ENCODE assay signal across 14 cellular contexts in genomic region chr4:140930556-140930955, GRCh38.
"Had no signal": no experiment of that assay in that cellular context is flagged by ENCODE, and none has a peak within 500 bp of the region (broad histone marks: within the 10 kb centered on the region; RNA-seq: fewer than 3 reads in every experiment).

No MANE protein-coding gene starts in this region.

- H3K36me3 ChIP-seq: brain microvascular endothelial cell, SJCRH30, suprapubic skin had no signal

- H3K4me3 Mint-ChIP-seq: activated CD8-positive, alpha-beta T cell treated with anti-CD3 and anti-CD28 coated beads for 36 hours; activated naive CD8-positive, alpha-beta T cell treated with anti-CD3 and anti-CD28 coated beads, Interleukin-2, amount 10 ng/mL, durations not matched to agents 7 days and 5 days; endodermal cell; nephron had no signal

- H3K27ac Mint-ChIP-seq: activated CD8-positive, alpha-beta T cell treated with anti-CD3 and anti-CD28 coated beads for 36 hours; activated naive CD8-positive, alpha-beta T cell treated with anti-CD3 and anti-CD28 coated beads, Interleukin-2, amount 10 ng/mL, durations not matched to agents 7 days and 5 days; endodermal cell; nephron had no signal

- H3K9me3 ChIP-seq: SJCRH30, suprapubic skin had no signal

- H3K4me1 ChIP-seq: SJCRH30 had no signal

- H3K9me3 Mint-ChIP-seq: activated CD8-positive, alpha-beta T cell treated with anti-CD3 and anti-CD28 coated beads for 36 hours; activated naive CD8-positive, alpha-beta T cell treated with anti-CD3 and anti-CD28 coated beads, Interleukin-2, amount 10 ng/mL, durations not matched to agents 7 days and 5 days; endodermal cell; nephron had no signal

- DNase-seq: activated CD4-positive, alpha-beta T cell treated with anti-CD3 and anti-CD28 coated beads for 4 hours; activated CD8-positive, alpha-beta memory T cell treated with anti-CD3 and anti-CD28 coated beads, Interleukin-2, amount 50 U/mL, for 4 hours; activated CD8-positive, alpha-beta T cell treated with anti-CD3 and anti-CD28 coated beads for 36 hours; activated gamma-delta T cell treated with Interleukin-2 at 50 U/mL for 16 hours; activated naive CD8-positive, alpha-beta T cell treated with anti-CD3 and anti-CD28 coated beads, Interleukin-2, amount 10 ng/mL, durations not matched to agents 7 days and 5 days; brain microvascular endothelial cell; endodermal cell; SJCRH30; stimulated activated CD4-positive, alpha-beta T cell treated with anti-CD3 and anti-CD28 coated beads, Interleukin-15, amount 100 ng/mL, for 24 hours; stimulated activated CD4-positive, alpha-beta T cell treated with anti-CD3 and anti-CD28 coated beads, Interleukin-4, amount 100 ng/mL, for 1 hour; stimulated activated naive CD4-positive, alpha-beta T cell treated with Interleukin-2 at 50 U/mL for 16 hours; trophoblast cell had no signal

- H3K27ac ChIP-seq: brain microvascular endothelial cell, SJCRH30, suprapubic skin had no signal

- H3K36me3 Mint-ChIP-seq: activated naive CD8-positive, alpha-beta T cell treated with anti-CD3 and anti-CD28 coated beads, Interleukin-2, amount 10 ng/mL, durations not matched to agents 7 days and 5 days had no signal

- H3K27me3 ChIP-seq: brain microvascular endothelial cell, SJCRH30, suprapubic skin had no signal

- ATAC-seq: activated CD8-positive, alpha-beta T cell treated with anti-CD3 and anti-CD28 coated beads for 36 hours had no signal

- H3K4me3 ChIP-seq: SJCRH30, suprapubic skin had no signal
